ENCODE assay signal across 1 cellular context in genomic region chr17:20213429-20213828, GRCh38.
TF ChIP-seq lines count a peak whose summit lies in the region.

No MANE protein-coding gene starts in this region.

TF ChIP-seq in WTC11, 78 proteins besides CTCF, POLR2A, EP300 and RAD21 (continued from another document):
- TF ChIP-seq HMGXB4 (CRISPR knock-in tag; IDR thresholded peaks at IDR 0.05) (no peak), PRDM15 (CRISPR knock-in tag; IDR thresholded peaks at IDR 0.05) (no peak), GRHL2 (CRISPR knock-in tag; IDR thresholded peaks at IDR 0.05; ENCODE audit: insufficient replicate concordance, severe bottlenecking) (no peak), USF1 (CRISPR knock-in tag; IDR thresholded peaks at IDR 0.05) (no peak), ZNF138 (CRISPR knock-in tag; conservative IDR thresholded peaks at IDR 0.05) (no peak), ERG (CRISPR knock-in tag; IDR thresholded peaks at IDR 0.05) (no peak)
